ENCODE assay signal across 8 cellular contexts in genomic region chr9:76987594-76988200, GRCh38. TPM values are rescaled to one million over a fixed set of nuclear protein-coding genes. Genes with fewer than 3 reads are reported as not detected.
DNase-seq lines count a peak whose midpoint lies in the region; ATAC-seq and TF ChIP-seq lines count a peak whose summit lies in the region.

No MANE protein-coding gene starts in this region.

- H3K4me3 ChIP-seq in Jurkat, Clone E6-1 (ENCODE audit: low read length), result no peak overlapping the region

- peak; percentile 25 for DNase-seq in NCI-H2171 treated with DMSO at 0.1 percent for 48 hours (lab: John Stamatoyannopoulos, UW)
- no peak for DNase-seq in NCI-H2171 (lab: John Stamatoyannopoulos, UW)
- DNase-seq in Jurkat, Clone E6-1 (ENCODE audit: low read depth, low spot score), result peak; percentile 34
- DNase-seq in RWPE1 (ENCODE audit: low spot score), result peak; percentile 46
- DNase-seq in fibroblast of peridontal ligament (ENCODE audit: extremely low read depth), result peak; percentile 66
- DNase-seq in renal cortical epithelial cell (ENCODE audit: low read depth), result peak; percentile 71
- DNase-seq in activated CD4-positive, alpha-beta T cell treated with anti-CD3 and anti-CD28 coated beads, Interleukin-2, amount 10 ng/mL, durations not matched to agents 24 days and 14 days, result no peak

- POLR2A ChIA-PET in RWPE1 (lab: Yijun Ruan, JAX; ENCODE audit: low non-redundant PET), result no interaction called here

- H3K27ac Mint-ChIP-seq in activated CD4-positive, alpha-beta T cell treated with anti-CD3 and anti-CD28 coated beads, Interleukin-2, amount 10 ng/mL, durations not matched to agents 24 days and 14 days, result no peak overlapping the region

- H3K4me1 Mint-ChIP-seq in activated CD4-positive, alpha-beta T cell treated with anti-CD3 and anti-CD28 coated beads, Interleukin-2, amount 10 ng/mL, durations not matched to agents 24 days and 14 days, result no peaks in the 10 kb centered on the region

- intact Hi-C loops in activated CD4-positive, alpha-beta T cell treated with anti-CD3 and anti-CD28 coated beads, Interleukin-2, amount 10 ng/mL, durations not matched to agents 24 days and 14 days (cut with micrococcal nuclease), result no loop called here

- CTCF ChIA-PET in RWPE1 (lab: Yijun Ruan, JAX), result interaction anchor here (0.6 to 3.1 kb wide), 13 partner anchors 11 to 783 kb away, joined by 3 to 39 read pairs (median 3); no protein-coding TSS in a partner anchor

- ATAC-seq in GM19328 (IDR thresholded peaks at IDR 0.05; ENCODE audit: unreplicated experiment), result no peak

- no peaks in the 10 kb centered on the region for H3K36me3 Mint-ChIP-seq in activated CD4-positive, alpha-beta T cell treated with anti-CD3 and anti-CD28 coated beads, Interleukin-2, amount 10 ng/mL, durations not matched to agents 24 days and 14 days (ENCODE audit: low read depth)

- H3K27ac ChIP-seq in RWPE1, result no peak overlapping the region

- no peak for TF ChIP-seq CTCF in RWPE1 (conservative IDR thresholded peaks at IDR 0.05; ENCODE audit: low read depth)

- H3K27me3 Mint-ChIP-seq in activated CD4-positive, alpha-beta T cell treated with anti-CD3 and anti-CD28 coated beads, Interleukin-2, amount 10 ng/mL, durations not matched to agents 24 days and 14 days, result no peaks in the 10 kb centered on the region

- H3K4me3 Mint-ChIP-seq in activated CD4-positive, alpha-beta T cell treated with anti-CD3 and anti-CD28 coated beads, Interleukin-2, amount 10 ng/mL, durations not matched to agents 24 days and 14 days, result no peak overlapping the region

- H3K9me3 Mint-ChIP-seq in activated CD4-positive, alpha-beta T cell treated with anti-CD3 and anti-CD28 coated beads, Interleukin-2, amount 10 ng/mL, durations not matched to agents 24 days and 14 days, result no peaks in the 10 kb centered on the region

RNA-seq across cellular contexts. Expression of gene FOXB2, which starts 31.8 kb away (rescaled TPM):
- polyA plus RNA-seq in Jurkat, Clone E6-1 (2012; ENCODE audit: insufficient read depth, insufficient read length), result not detected
- total RNA-seq in renal cortical epithelial cell, result not detected in 2 replicates
- not detected in 2 replicates for total RNA-seq in activated CD4-positive, alpha-beta T cell treated with anti-CD3 and anti-CD28 coated beads, Interleukin-2, amount 10 ng/mL, durations not matched to agents 24 days and 14 days

Comparison
In these comparisons a context has a peak if more than half of its experiments do, and no peak if none do; other contexts are left out.
1. DNase-seq: peak in NCI-H2171 treated with DMSO at 0.1 percent for 48 hours (single experiment), Jurkat, Clone E6-1 (single experiment), RWPE1 (single experiment), fibroblast of peridontal ligament (single experiment) and renal cortical epithelial cell (single experiment); none in NCI-H2171 (single experiment) and activated CD4-positive, alpha-beta T cell treated with anti-CD3 and anti-CD28 coated beads, Interleukin-2, amount 10 ng/mL, durations not matched to agents 24 days and 14 days (single experiment).